In the genomic region with DNA sequence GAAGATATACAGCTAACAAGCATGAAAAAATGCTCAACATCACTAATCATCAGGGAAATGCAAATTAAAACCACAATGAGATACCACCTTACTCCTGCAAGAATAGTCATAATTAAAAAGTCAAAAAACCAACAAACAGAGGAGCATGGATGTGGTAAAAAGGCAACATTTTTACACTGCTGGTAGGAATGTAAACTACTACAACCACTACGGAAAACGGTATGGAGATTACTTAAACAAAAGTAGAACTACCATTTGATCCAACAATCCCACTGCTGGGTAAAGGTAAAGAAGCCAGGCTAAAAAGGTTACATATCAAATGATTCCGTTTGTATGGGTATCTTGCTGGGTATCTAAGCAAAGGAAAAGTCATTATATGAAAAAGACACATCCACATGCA, we compare ENCODE assay signal across 20 cellular contexts. TPM values are rescaled to one million over a fixed set of nuclear protein-coding genes. Genes with fewer than 3 reads are reported as not detected.
DNase-seq lines count a peak whose midpoint lies in the region; ATAC-seq and TF ChIP-seq lines count a peak whose summit lies in the region.
"Had no signal": no experiment of that assay in that cellular context is flagged by ENCODE, and none has a peak within 500 bp of the region (broad histone marks: within the 10 kb centered on the region; RNA-seq: fewer than 3 reads in every experiment).

No MANE protein-coding gene starts in this region.

- H3K27me3 Mint-ChIP-seq in CD8-positive, alpha-beta memory T cell: no peaks in the 10 kb centered on the region
- H3K27me3 Mint-ChIP-seq in chondrocyte (ENCODE audit: low read depth) (no peaks in the 10 kb centered on the region), immature natural killer cell (ENCODE audit: low read depth in 3 of 3) (peaks cover 2 to 14% (median 11%) of the 10 kb centered on the region in 3 donors)
- H3K27me3 Mint-ChIP-seq: CD4-positive, alpha-beta memory T cell had no signal

- no peaks in the 10 kb centered on the region for H3K36me3 ChIP-seq in CD8-positive, alpha-beta memory T cell (ENCODE audit: insufficient read depth, low read length)
- no peaks in the 10 kb centered on the region for H3K36me3 ChIP-seq in Karpas-422 (ENCODE audit: insufficient read depth, low read length)

- POLR2A ChIA-PET in CD8-positive, alpha-beta memory T cell (lab: Charles Lee): no interaction called here
- POLR2A ChIA-PET in GM10248 (lab: Yijun Ruan, JAX): no interaction called here

- no peak overlapping the region for H2AFZ ChIP-seq in Karpas-422 (ENCODE audit: low read length)

- H3K4me3 Mint-ChIP-seq in CD8-positive, alpha-beta memory T cell: peak overlapping the region in 2 of 7 donors; percentile 1 to 44
- H3K4me3 Mint-ChIP-seq in chondrocyte (ENCODE audit: unreplicated experiment) (no peak overlapping the region), immature natural killer cell (peak overlapping the region; percentile 7 to 59 (median 49))

- H3K4me2 ChIP-seq in Karpas-422 (ENCODE audit: low read depth, low read length, poor library complexity, severe bottlenecking): peak overlapping the region; percentile 53

- no peaks in the 10 kb centered on the region for H4K20me1 ChIP-seq in Karpas-422 (ENCODE audit: insufficient read depth, low read depth, low read length)

- peaks cover 67% of the 10 kb centered on the region for H3K79me2 ChIP-seq in Karpas-422 (ENCODE audit: low read length)

- no peak overlapping the region for H3K4me3 ChIP-seq in CD8-positive, alpha-beta memory T cell (ENCODE audit: low read length)
- no peak overlapping the region for H3K4me3 ChIP-seq in Karpas-422 (ENCODE audit: low read length)

- H3K9ac ChIP-seq in Karpas-422 (ENCODE audit: low read length): no peak overlapping the region

- no peak for ATAC-seq in GM21515 (IDR thresholded peaks at IDR 0.05; ENCODE audit: unreplicated experiment)
- ATAC-seq: SK-N-SH treated with all-trans-retinoic acid at 6 μM for 48 hours had no signal

- peaks cover 55 to 78% (median 75%) of the 10 kb centered on the region in 3 donors for H3K4me1 Mint-ChIP-seq in CD8-positive, alpha-beta memory T cell
- peaks cover 49% of the 10 kb centered on the region for H3K4me1 Mint-ChIP-seq in chondrocyte (ENCODE audit: low read depth)
- H3K4me1 Mint-ChIP-seq in immature natural killer cell: peaks cover 80 to 86% of the 10 kb centered on the region in 2 donors

- no peak for DNase-seq in CD8-positive, alpha-beta memory T cell
- DNase-seq in Karpas-422: no peak
- DNase-seq in chondrocyte (ENCODE audit: low spot score): no peak
- DNase-seq in immature natural killer cell: no peak
- no peak for DNase-seq in islet precursor cell
- no peak for DNase-seq in GM10248 (ENCODE audit: extremely low spot score)
- no peak for DNase-seq in D341Med (ENCODE audit: low spot score)
- DNase-seq: ACHN; CD4-positive, alpha-beta memory T cell; DND-41; GDM1; HCEC 1CT; NCI-H1417 treated with DMSO at 0.1 percent for 48 hours; NCI-H2029; NCI-H2171; NCI-H446; NCI-H69; Right ventricle myocardium superior had no signal

- peak; percentile 42 for TF ChIP-seq CTCF in chondrocyte (IDR thresholded peaks at IDR 0.05)
- TF ChIP-seq CTCF in GM10248 (IDR thresholded peaks at IDR 0.05; ENCODE audit: control extremely low read depth, extremely low read depth, low read depth, missing control alignments): no peak

- H3K27ac Mint-ChIP-seq in CD8-positive, alpha-beta memory T cell: peak overlapping the region in 5 of 8 donors; percentile 7 to 58 (median 23)
- H3K27ac Mint-ChIP-seq in chondrocyte (ENCODE audit: unreplicated experiment): no peak overlapping the region
- H3K27ac Mint-ChIP-seq in immature natural killer cell: peak overlapping the region in 5 of 6 donors; percentile 20 to 91 (median 78)

- no peaks in the 10 kb centered on the region for H3K27me3 ChIP-seq in CD8-positive, alpha-beta memory T cell (ENCODE audit: insufficient read depth, low read length, poor library complexity, severe bottlenecking)
- no peaks in the 10 kb centered on the region for H3K27me3 ChIP-seq in Karpas-422 (ENCODE audit: low read length)

- H3K36me3 Mint-ChIP-seq in CD8-positive, alpha-beta memory T cell: peaks cover 16 to 56% (median 45%) of the 10 kb centered on the region in 3 donors
- H3K36me3 Mint-ChIP-seq in chondrocyte (ENCODE audit: low read depth) (no peaks in the 10 kb centered on the region), immature natural killer cell (peaks cover 9 to 20% (median 12%) of the 10 kb centered on the region in 3 donors)

- H3K4me1 ChIP-seq in CD8-positive, alpha-beta memory T cell (ENCODE audit: insufficient read depth, low read length): peaks cover 25% of the 10 kb centered on the region
- peaks cover 43% of the 10 kb centered on the region for H3K4me1 ChIP-seq in Karpas-422 (ENCODE audit: low read length)

- no peak overlapping the region for H3K27ac ChIP-seq in CD8-positive, alpha-beta memory T cell (ENCODE audit: low read depth, low read length)
- no peak overlapping the region for H3K27ac ChIP-seq in Karpas-422 (ENCODE audit: low read length)

- H3K9me3 Mint-ChIP-seq in CD8-positive, alpha-beta memory T cell: peaks cover 21 to 44% (median 36%) of the 10 kb centered on the region in 5 donors
- no peaks in the 10 kb centered on the region for H3K9me3 Mint-ChIP-seq in chondrocyte (ENCODE audit: low read depth)
- peaks cover 0 to 9% (median 5%) of the 10 kb centered on the region in 6 donors for H3K9me3 Mint-ChIP-seq in immature natural killer cell

- CTCF ChIA-PET in CD8-positive, alpha-beta memory T cell (lab: Charles Lee): interaction anchor here (0.8 kb wide), 1 partner anchor 54 kb away, joined by 3 read pairs; the partner anchor contains the start of gene STAG1
- CTCF ChIA-PET in GM10248 (lab: Yijun Ruan, JAX): interaction anchor here (1.2 kb wide), 1 partner anchor 17 kb away, joined by 3 read pairs; no protein-coding TSS in a partner anchor

- no peaks in the 10 kb centered on the region for H3K9me2 ChIP-seq in Karpas-422 (replicated peaks; ENCODE audit: insufficient read depth, low read length)

- H3K9me3 ChIP-seq in CD8-positive, alpha-beta memory T cell (ENCODE audit: low read length): peaks cover 22% of the 10 kb centered on the region
- peaks cover 3% of the 10 kb centered on the region; the same call in 1 of the 2 replicates for H3K9me3 ChIP-seq in Karpas-422 (ENCODE audit: low read length)

RNA-seq across cellular contexts. Expression of gene STAG1, which starts 53.8 kb away (rescaled TPM):
- 10 to 100 TPM; 58.5 to 61.4 TPM for total RNA-seq in CD8-positive, alpha-beta memory T cell
- polyA plus RNA-seq in CD8-positive, alpha-beta memory T cell: 19.0 TPM
- total RNA-seq in Karpas-422 (2014; rRNA removed; shearing (Covaris generic); ENCODE audit: low replicate concordance): 12.6 and 13.7 TPM in 2 replicates
- 39.8 to 46.0 TPM (median 40.9 TPM) in 3 replicates for total RNA-seq in chondrocyte
- polyA plus RNA-seq in immature natural killer cell: 10 to 100 TPM; 11.8 to 22.6 (median 14.6) TPM
